21 cellular contexts compared by ENCODE assay signal in genomic region chr7:42103020-42103419, GRCh38.
"Had no signal": no experiment of that assay in that cellular context is flagged by ENCODE, and none has a peak within 500 bp of the region (broad histone marks: within the 10 kb centered on the region; RNA-seq: fewer than 3 reads in every experiment).

No MANE protein-coding gene starts in this region.

- H3K4me3 ChIP-seq: SJSA1, SK-N-MC had no signal

- H3K36me3 ChIP-seq: SJSA1 had no signal

- DNase-seq: KBM-7, MV-4-11, NCI-H1048, NCI-H1105 treated with DMSO at 0.1 percent for 48 hours, NCI-H1417 treated with DMSO at 0.1 percent for 48 hours, NCI-H146, NCI-H1694 treated with DMSO at 0.1 percent for 48 hours, NCI-H1930, NCI-H2081, NCI-H2107, NCI-H446, NCI-H510A, NCI-H524 treated with DMSO at 0.1 percent for 48 hours, NCI-H69, NCI-H774, Right ventricle myocardium superior, RPMI8226, SIG-M5 had no signal

- H3K9me3 ChIP-seq: SJSA1 had no signal

- H3K27ac ChIP-seq: SJSA1, SK-N-MC had no signal

- FAIRE-seq: RCC 7860 had no signal

- H3K27me3 ChIP-seq: SJSA1 had no signal
